ENCODE assay signal across 14 cellular contexts in genomic region chr2:169891593-169892298, GRCh38.
DNase-seq lines count a peak whose midpoint lies in the region; ATAC-seq, FAIRE-seq and TF ChIP-seq lines count a peak whose summit lies in the region.
"Had no signal": no experiment of that assay in that cellular context is flagged by ENCODE, and none has a peak within 500 bp of the region (broad histone marks: within the 10 kb centered on the region; RNA-seq: fewer than 3 reads in every experiment).

No MANE protein-coding gene starts in this region.

- no peaks in the 10 kb centered on the region for H3K27me3 Mint-ChIP-seq in progenitor cell of endocrine pancreas
- no peaks in the 10 kb centered on the region for H3K27me3 Mint-ChIP-seq in activated naive CD4-positive, alpha-beta T cell treated with anti-CD3 and anti-CD28 coated beads for 36 hours (ENCODE audit: low read depth)
- H3K27me3 Mint-ChIP-seq: stimulated activated naive CD8-positive, alpha-beta T cell treated with anti-CD3 and anti-CD28 coated beads, Interleukin-15, amount 100 ng/mL, for 72 hours had no signal

- peak overlapping the region; percentile 45 for H3K27ac Mint-ChIP-seq in progenitor cell of endocrine pancreas
- H3K27ac Mint-ChIP-seq in activated naive CD4-positive, alpha-beta T cell treated with anti-CD3 and anti-CD28 coated beads for 36 hours = no peak overlapping the region
- H3K27ac Mint-ChIP-seq: T-helper 1 cell treated with Interleukin-12 subunit alpha and Interleukin-12 subunit beta and Interleukin-4 antibody, amounts not matched to agents 30 μg/mL and 1 μg/mL, for 36 hours had no signal

- H3K27ac ChIP-seq in HEK293 (ENCODE audit: extremely low read depth, low read depth, low read length) (no peak overlapping the region), epithelial cell of prostate (no peak overlapping the region), PC-9 (no peak overlapping the region)
- H3K27ac ChIP-seq: heart right ventricle had no signal

- DNase-seq in NCI-H2171 (lab: John Stamatoyannopoulos, UW) (peak; percentile 16), epithelial cell of prostate (ENCODE audit: low read depth, low spot score) (peak; percentile 84), progenitor cell of endocrine pancreas (ENCODE audit: low spot score, unreplicated experiment) (no peak), urothelium cell line (ENCODE audit: low spot score) (no peak), PC-9 (no peak)
- DNase-seq in activated naive CD4-positive, alpha-beta T cell treated with anti-CD3 and anti-CD28 coated beads for 36 hours = no peak
- DNase-seq: EL; heart right ventricle; NCI-H446 treated with DMSO at 0.1 percent for 48 hours; stimulated activated naive CD8-positive, alpha-beta T cell treated with anti-CD3 and anti-CD28 coated beads, Interleukin-15, amount 100 ng/mL, for 72 hours had no signal

- H3K79me2 ChIP-seq in PC-9 (ENCODE audit: low read depth) = no peaks in the 10 kb centered on the region

- no peaks in the 10 kb centered on the region for H3K27me3 ChIP-seq in PC-9 (ENCODE audit: insufficient read depth, low read depth)
- H3K27me3 ChIP-seq: heart right ventricle had no signal

- CTCF ChIA-PET in HEK293 (lab: Yijun Ruan, JAX) (no interaction called here), PC-9 (lab: Charles Lee) (no interaction called here)
- CTCF ChIA-PET in activated naive CD4-positive, alpha-beta T cell treated with anti-CD3 and anti-CD28 coated beads for 36 hours (lab: Charles Lee) = no interaction called here

- POLR2A ChIA-PET in HEK293 (lab: Yijun Ruan, JAX) = no interaction called here
- POLR2A ChIA-PET in PC-9 (lab: Charles Lee; ENCODE audit: unreplicated experiment) = no interaction called here

- H3K4me3 ChIP-seq in HEK293 (ENCODE audit: low read depth, low read length) (no peak overlapping the region), PC-9 (no peak overlapping the region)
- H3K4me3 ChIP-seq: heart right ventricle had no signal

- intact Hi-C loops in PC-9 (cut with micrococcal nuclease; ENCODE audit: unreplicated experiment) = no loop called here
- intact Hi-C loops in activated naive CD4-positive, alpha-beta T cell treated with anti-CD3 and anti-CD28 coated beads for 36 hours (cut with micrococcal nuclease) = no loop called here

- TF ChIP-seq CTCF in HEK293 (tag by site-specific recombination; IDR thresholded peaks at IDR 0.05) (no peak), progenitor cell of endocrine pancreas (IDR thresholded peaks at IDR 0.05; ENCODE audit: unreplicated experiment) (no peak), PC-9 (conservative IDR thresholded peaks at IDR 0.05) (no peak)

- H3K36me3 ChIP-seq in HEK293 (ENCODE audit: control insufficient read depth in 2 of 2, insufficient read depth in 1 of 2, low read length in 2 of 2) = peaks cover 0 to 17% of the 10 kb centered on the region in 2 experiments; a peak in 1 of 3 replicates
- H3K36me3 ChIP-seq in PC-9 (ENCODE audit: low read depth) = no peaks in the 10 kb centered on the region

- H3K4me1 ChIP-seq in HEK293 (ENCODE audit: control insufficient read depth, insufficient read depth, low read length) (peaks cover 7% of the 10 kb centered on the region; the same call in 1 of the 2 replicates), PC-9 (replicated peaks; ENCODE audit: insufficient read depth) (no peaks in the 10 kb centered on the region)

- no TSS peak for BruUV-seq in PC-9 (replicated peaks; lab: Mats Ljungman, UMichigan)

- H3K9me3 Mint-ChIP-seq in progenitor cell of endocrine pancreas (ENCODE audit: low read depth) = no peaks in the 10 kb centered on the region
- H3K9me3 Mint-ChIP-seq in activated naive CD4-positive, alpha-beta T cell treated with anti-CD3 and anti-CD28 coated beads for 36 hours = no peaks in the 10 kb centered on the region
- H3K9me3 Mint-ChIP-seq: stimulated activated naive CD8-positive, alpha-beta T cell treated with anti-CD3 and anti-CD28 coated beads, Interleukin-15, amount 100 ng/mL, for 72 hours; T-helper 1 cell treated with Interleukin-12 subunit alpha and Interleukin-12 subunit beta and Interleukin-4 antibody, amounts not matched to agents 30 μg/mL and 1 μg/mL, for 36 hours had no signal

- no peak overlapping the region for H3K4me3 Mint-ChIP-seq in progenitor cell of endocrine pancreas (ENCODE audit: low read depth)
- no peak overlapping the region for H3K4me3 Mint-ChIP-seq in activated naive CD4-positive, alpha-beta T cell treated with anti-CD3 and anti-CD28 coated beads for 36 hours
- H3K4me3 Mint-ChIP-seq: stimulated activated naive CD8-positive, alpha-beta T cell treated with anti-CD3 and anti-CD28 coated beads, Interleukin-15, amount 100 ng/mL, for 72 hours; T-helper 1 cell treated with Interleukin-12 subunit alpha and Interleukin-12 subunit beta and Interleukin-4 antibody, amounts not matched to agents 30 μg/mL and 1 μg/mL, for 36 hours had no signal

- H3K9me2 ChIP-seq in PC-9 (ENCODE audit: insufficient read depth) = no peaks in the 10 kb centered on the region

- peaks cover 5% of the 10 kb centered on the region for H3K36me3 Mint-ChIP-seq in progenitor cell of endocrine pancreas (ENCODE audit: insufficient read depth)
- peaks cover 7% of the 10 kb centered on the region for H3K36me3 Mint-ChIP-seq in activated naive CD4-positive, alpha-beta T cell treated with anti-CD3 and anti-CD28 coated beads for 36 hours (ENCODE audit: low read depth)

- peaks cover 8% of the 10 kb centered on the region for H3K4me1 Mint-ChIP-seq in progenitor cell of endocrine pancreas (ENCODE audit: low read depth)
- no peaks in the 10 kb centered on the region for H3K4me1 Mint-ChIP-seq in activated naive CD4-positive, alpha-beta T cell treated with anti-CD3 and anti-CD28 coated beads for 36 hours (ENCODE audit: low read depth)
- H3K4me1 Mint-ChIP-seq: stimulated activated naive CD8-positive, alpha-beta T cell treated with anti-CD3 and anti-CD28 coated beads, Interleukin-15, amount 100 ng/mL, for 72 hours had no signal

- ATAC-seq in HG02623 (IDR thresholded peaks at IDR 0.05; ENCODE audit: unreplicated experiment) = no peak
- ATAC-seq: HCT116; stimulated activated naive CD8-positive, alpha-beta T cell treated with anti-CD3 and anti-CD28 coated beads, Interleukin-15, amount 100 ng/mL, for 72 hours had no signal

- H4K20me1 ChIP-seq in PC-9 (ENCODE audit: insufficient read depth) = no peaks in the 10 kb centered on the region

- H3K4me2 ChIP-seq in PC-9 = no peak overlapping the region

- H2AFZ ChIP-seq in PC-9 = no peak overlapping the region

- no peaks in the 10 kb centered on the region for H3F3A ChIP-seq in PC-9 (ENCODE audit: insufficient read depth, low read depth)

- no peak for FAIRE-seq in urothelium cell line (lab: Jason Lieb, UNC)

- no peaks in the 10 kb centered on the region for H3K9me3 ChIP-seq in HEK293 (ENCODE audit: control insufficient read depth, insufficient read depth, low read depth, low read length)
- no peaks in the 10 kb centered on the region for H3K9me3 ChIP-seq in PC-9 (ENCODE audit: insufficient read depth, low read depth)
- H3K9me3 ChIP-seq: heart right ventricle had no signal

TF ChIP-seq in HEK293, 187 proteins besides CTCF, POLR2A, EP300 and RAD21 (continues in another document):
- no peak for TF ChIP-seq KLF7 (tag by site-specific recombination; IDR thresholded peaks at IDR 0.05; ENCODE audit: borderline replicate concordance)
- TF ChIP-seq ZNF112 (tag by site-specific recombination; IDR thresholded peaks at IDR 0.05) = no peak
- no peak for TF ChIP-seq ZNF548 (tag by site-specific recombination; IDR thresholded peaks at IDR 0.05)
- TF ChIP-seq ZNF692 (tag by site-specific recombination; IDR thresholded peaks at IDR 0.05) = 0 out of 2 replicates have a peak, but pooled peaks have one; percentile 14
- TF ChIP-seq ZXDB (tag by site-specific recombination; IDR thresholded peaks at IDR 0.05) = no peak
- TF ChIP-seq ATF2 (tag by site-specific recombination; IDR thresholded peaks at IDR 0.05; ENCODE audit: low read depth) = 0 out of 2 replicates have a peak, but pooled peaks have one; percentile 16
- TF ChIP-seq ZNF16 (tag by site-specific recombination; IDR thresholded peaks at IDR 0.05; ENCODE audit: low read depth) = no peak
- TF ChIP-seq IKZF3 (tag by site-specific recombination; IDR thresholded peaks at IDR 0.05) = peak; percentile 10; the same call in 1 of the 2 replicates
- TF ChIP-seq OVOL3 (tag by site-specific recombination; IDR thresholded peaks at IDR 0.05) = no peak
- TF ChIP-seq ZEB2 (tag by site-specific recombination; IDR thresholded peaks at IDR 0.05) = no peak
- peak; percentile 80 for TF ChIP-seq ZNF629 (tag by site-specific recombination; IDR thresholded peaks at IDR 0.05)

Comparison
In these comparisons a context has a peak if more than half of its experiments do, and no peak if none do; other contexts are left out.
1. DNase-seq: peak in NCI-H2171 (single experiment) and epithelial cell of prostate (single experiment); none in progenitor cell of endocrine pancreas (single experiment), urothelium cell line (single experiment), PC-9 (0 of 2) and activated naive CD4-positive, alpha-beta T cell treated with anti-CD3 and anti-CD28 coated beads for 36 hours (single experiment).